Comparison of ENCODE assay signal across 14 cellular contexts in genomic region chr10:11357361-11357760, GRCh38.
DNase-seq lines count a peak whose midpoint lies in the region; ATAC-seq and TF ChIP-seq lines count a peak whose summit lies in the region.
"Had no signal": no experiment of that assay in that cellular context is flagged by ENCODE, and none has a peak within 500 bp of the region (broad histone marks: within the 10 kb centered on the region; RNA-seq: fewer than 3 reads in every experiment).

No MANE protein-coding gene starts in this region.

- no peaks in the 10 kb centered on the region for H3K9me2 ChIP-seq in DOHH2 (replicated peaks; ENCODE audit: control insufficient read depth, low read length)

- H3F3A ChIP-seq in DOHH2 (ENCODE audit: control insufficient read depth, insufficient read depth): no peaks in the 10 kb centered on the region

- no peak overlapping the region for H3K4me2 ChIP-seq in DOHH2 (ENCODE audit: low read length)
- H3K4me2 ChIP-seq in H9 (ENCODE audit: insufficient read depth, insufficient read length, low read length): no peak overlapping the region

- H3K4me3 ChIP-seq in DOHH2 (ENCODE audit: low read length): no peak overlapping the region
- no peak overlapping the region for H3K4me3 ChIP-seq in CD8-positive, alpha-beta T cell (ENCODE audit: low read depth, low read length)

- H2BK15ac ChIP-seq in H9 (ENCODE audit: low read depth, low read length): no peak overlapping the region

- no peak overlapping the region; the same call in 1 of the 2 replicates for H3K14ac ChIP-seq in H9 (ENCODE audit: insufficient read depth, low read length)

- no peak overlapping the region for H2BK5ac ChIP-seq in H9 (ENCODE audit: insufficient read length, low read length)

- ATAC-seq in CD8-positive, alpha-beta T cell: no peak

- H2BK20ac ChIP-seq in H9 (ENCODE audit: low read depth, low read length, poor library complexity, severe bottlenecking): no peak overlapping the region

- H3K27ac Mint-ChIP-seq in H9: no peak overlapping the region
- H3K27ac Mint-ChIP-seq in CD8-positive, alpha-beta T cell: no peak overlapping the region
- H3K27ac Mint-ChIP-seq: CD4-positive, alpha-beta T cell had no signal

- H2AFZ ChIP-seq in H9 (ENCODE audit: low read length): no peak overlapping the region

- no peak overlapping the region for H3K4ac ChIP-seq in H9 (ENCODE audit: low read depth, low read length)

- no peak overlapping the region for H2AK5ac ChIP-seq in H9 (ENCODE audit: insufficient read length, low read length)

- TF ChIP-seq CTCF in DOHH2 (IDR thresholded peaks at IDR 0.05; ENCODE audit: low read depth, low read length, poor library complexity, severe bottlenecking) (peak; percentile 15), H9 (conservative IDR thresholded peaks at IDR 0.05) (peak; percentile 29; the same call in 2 of the 3 replicates)
- no peak for TF ChIP-seq CTCF in CD8-positive, alpha-beta T cell (IDR thresholded peaks at IDR 0.05)

- H3K79me1 ChIP-seq in H9 (ENCODE audit: insufficient read depth, low read depth, low read length, poor library complexity, severe bottlenecking): no peaks in the 10 kb centered on the region

- H3K9me3 ChIP-seq in DOHH2 (ENCODE audit: control insufficient read depth, insufficient read depth, low read length): no peaks in the 10 kb centered on the region
- no peaks in the 10 kb centered on the region for H3K9me3 ChIP-seq in H9 (ENCODE audit: control insufficient read depth, low read depth, low read length)
- H3K9me3 ChIP-seq in CD8-positive, alpha-beta T cell (ENCODE audit: low read length): no peaks in the 10 kb centered on the region
- H3K9me3 ChIP-seq: BE2C had no signal

- no peak overlapping the region for H3K56ac ChIP-seq in H9 (ENCODE audit: insufficient read length, low read depth, low read length)

- peaks cover 0 to 12% (median 0%) of the 10 kb centered on the region in 3 experiments; a peak in 4 of 7 replicates for H3K36me3 Mint-ChIP-seq in H9 (ENCODE audit: insufficient read depth in 1 of 3, low read depth in 3 of 3)
- no peaks in the 10 kb centered on the region for H3K36me3 Mint-ChIP-seq in CD8-positive, alpha-beta T cell

- H3K9ac ChIP-seq in H9 (ENCODE audit: extremely low read depth, insufficient read length, low read length): no peak overlapping the region

- intact Hi-C loops in CD8-positive, alpha-beta T cell (cut with DNase I, micrococcal nuclease): no loop called here

- POLR2A ChIA-PET in CD8-positive, alpha-beta T cell (lab: Charles Lee): no interaction called here

- H3K23ac ChIP-seq in H9 (ENCODE audit: insufficient read length, low read depth, low read length): no peak overlapping the region

- H3K27me3 ChIP-seq in DOHH2 (ENCODE audit: control insufficient read depth, low read length) (no peaks in the 10 kb centered on the region), H9 (ENCODE audit: insufficient read depth, low read length) (no peaks in the 10 kb centered on the region)
- no peaks in the 10 kb centered on the region for H3K27me3 ChIP-seq in CD8-positive, alpha-beta T cell (ENCODE audit: insufficient read depth, low read length)
- H3K27me3 ChIP-seq: BE2C had no signal

- no peak for DNase-seq in H9
- DNase-seq in mesenteric fat pad (ENCODE audit: low spot score): peak; percentile 35
- no peak for DNase-seq in retina
- no peak for DNase-seq in inferior parietal cortex (ENCODE audit: extremely low spot score)
- no peak for DNase-seq in CD8-positive, alpha-beta T cell
- DNase-seq: ACHN; BE2C; C1 segment of cervical spinal cord; CD4-positive, alpha-beta T cell; DMS153; DMS79; HCEC 1CT had no signal

- H3K36me3 ChIP-seq in DOHH2 (ENCODE audit: control insufficient read depth, low read length): no peaks in the 10 kb centered on the region
- H3K36me3 ChIP-seq in CD8-positive, alpha-beta T cell (ENCODE audit: insufficient read depth, low read length): no peaks in the 10 kb centered on the region
- H3K36me3 ChIP-seq: BE2C had no signal

- no peak overlapping the region for H4K91ac ChIP-seq in H9 (ENCODE audit: insufficient read length, low read depth, low read length)

- no CpG with 5 or more reads among the region's 4 CpGs for WGBS in H9 (ENCODE audit: extremely low coverage, insufficient read length, low lambda C conversion rate)

- no peak overlapping the region for H3K18ac ChIP-seq in H9 (ENCODE audit: insufficient read length, low read depth, low read length)

- peaks cover 17 to 18% of the 10 kb centered on the region in 2 experiments for H3K9me3 Mint-ChIP-seq in H9
- H3K9me3 Mint-ChIP-seq in CD8-positive, alpha-beta T cell: no peaks in the 10 kb centered on the region

- H3K23me2 ChIP-seq in H9 (ENCODE audit: insufficient read length, low read depth, low read length, poor library complexity, severe bottlenecking): no peaks in the 10 kb centered on the region

- no peaks in the 10 kb centered on the region for H4K20me1 ChIP-seq in DOHH2 (ENCODE audit: control insufficient read depth, insufficient read depth, low read depth, low read length)
- H4K20me1 ChIP-seq in H9 (ENCODE audit: control insufficient read depth, insufficient read depth, insufficient read length): no peaks in the 10 kb centered on the region

- H3K4me1 ChIP-seq in DOHH2 (ENCODE audit: control insufficient read depth, low read length) (no peaks in the 10 kb centered on the region), H9 (ENCODE audit: insufficient read depth, low read length) (no peaks in the 10 kb centered on the region)
- no peaks in the 10 kb centered on the region for H3K4me1 ChIP-seq in CD8-positive, alpha-beta T cell (ENCODE audit: insufficient read depth, low read length)
- H3K4me1 ChIP-seq: BE2C had no signal

- no peak overlapping the region for H3K27ac ChIP-seq in DOHH2 (ENCODE audit: low read depth, low read length)
- H3K27ac ChIP-seq in H9 (ENCODE audit: insufficient read length, low read depth, low read length): no peak overlapping the region
- H3K27ac ChIP-seq in CD8-positive, alpha-beta T cell (ENCODE audit: low read depth, low read length): no peak overlapping the region
- H3K27ac ChIP-seq: HL-60 had no signal

- H2BK12ac ChIP-seq in H9 (ENCODE audit: insufficient read length, low read depth, low read length): no peak overlapping the region

- CTCF ChIA-PET in CD8-positive, alpha-beta T cell (lab: Charles Lee): no interaction called here

- H3T11ph ChIP-seq in H9 (ENCODE audit: low read length): no peak overlapping the region

- no peak overlapping the region for H2BK120ac ChIP-seq in H9 (ENCODE audit: low read depth, low read length, poor library complexity, severe bottlenecking)

- peaks cover under 1% of the 10 kb centered on the region; the same call in 1 of the 2 replicates for H3K27me3 Mint-ChIP-seq in H9 (ENCODE audit: low read depth)
- no peaks in the 10 kb centered on the region for H3K27me3 Mint-ChIP-seq in CD8-positive, alpha-beta T cell (ENCODE audit: low read depth)
- H3K27me3 Mint-ChIP-seq: CD4-positive, alpha-beta T cell had no signal

- no peak overlapping the region; a peak in 1 of 5 replicates for H3K4me3 Mint-ChIP-seq in H9
- H3K4me3 Mint-ChIP-seq in CD8-positive, alpha-beta T cell: no peak overlapping the region
- H3K4me3 Mint-ChIP-seq: CD4-positive, alpha-beta T cell had no signal

- H4K8ac ChIP-seq in H9 (replicated peaks; ENCODE audit: insufficient read length, low read depth, low read length): no peak overlapping the region

- H4K5ac ChIP-seq in H9 (ENCODE audit: insufficient read length, low read depth, low read length): no peak overlapping the region

- H3K79me2 ChIP-seq in DOHH2 (ENCODE audit: control insufficient read depth, low read length) (no peaks in the 10 kb centered on the region), H9 (ENCODE audit: insufficient read depth, low read length) (no peaks in the 10 kb centered on the region)

- H3K4me1 Mint-ChIP-seq in H9: no peaks in the 10 kb centered on the region
- no peaks in the 10 kb centered on the region for H3K4me1 Mint-ChIP-seq in CD8-positive, alpha-beta T cell (ENCODE audit: low read depth)
